In genomic region chr3:170410428-170411029, GRCh38 we compare ENCODE assay signal across 8 cellular contexts. TPM values are rescaled to one million over a fixed set of nuclear protein-coding genes. Genes with fewer than 3 reads are reported as not detected.
A peak's percentile ranks its signal among the peaks of the same experiment; 100 is the strongest.
DNase-seq lines count a peak whose midpoint lies in the region; ATAC-seq and TF ChIP-seq lines count a peak whose summit lies in the region.

No MANE protein-coding gene starts in this region.

- POLR2A ChIA-PET in Panc1 (lab: Charles Lee): no interaction called here

- TF ChIP-seq POLR2A in lower leg skin (IDR thresholded peaks at IDR 0.05): no peak

- H3K36me3 ChIP-seq in Panc1 (ENCODE audit: control insufficient read depth, insufficient read depth, low read length) (no peaks in the 10 kb centered on the region), upper lobe of right lung (no peaks in the 10 kb centered on the region)

- CTCF ChIA-PET in Panc1 (lab: Charles Lee): interaction anchor here (0.6 to 1.2 kb wide), 7 partner anchors 13 to 401 kb away, joined by 3 to 11 read pairs (median 6); no protein-coding TSS in a partner anchor

- BruUV-seq in Panc1 (replicated peaks; lab: Mats Ljungman, UMichigan): no TSS peak

- ATAC-seq in Panc1: no peak
- no peak for ATAC-seq in upper lobe of right lung
- no peak for ATAC-seq in GM19463 (IDR thresholded peaks at IDR 0.05; ENCODE audit: unreplicated experiment)

- H3K27me3 ChIP-seq in Panc1 (ENCODE audit: control insufficient read depth, insufficient read depth, low read length) (no peaks in the 10 kb centered on the region), upper lobe of right lung (no peaks in the 10 kb centered on the region)

- intact Hi-C loops in Panc1 (cut with micrococcal nuclease; ENCODE audit: unreplicated experiment) (loop anchor here (2.0 to 5.0 kb wide), 2 partner anchors 100 to 282 kb away; no protein-coding TSS in a partner anchor), upper lobe of right lung (cut with DNase I) (no loop called here), lower leg skin (cut with DNase I; ENCODE audit: low total_unique reads) (loop anchor here (5.0 kb wide), 1 partner anchor 402 kb away; no protein-coding TSS in a partner anchor)

- in situ Hi-C loops in ACHN (cut with HindIII; ENCODE audit: low pct_ligation_motif_present, low pct_unique_long_range_greater_than_20kb, low sequenced_read_pairs) (no loop called here), Panc1 (cut with HindIII; ENCODE audit: low pct_unique_long_range_greater_than_20kb, low sequenced_read_pairs) (no loop called here)

- H3K4me1 ChIP-seq in Panc1 (ENCODE audit: control insufficient read depth, insufficient read depth, low read length) (no peaks in the 10 kb centered on the region), upper lobe of right lung (no peaks in the 10 kb centered on the region)

- H3K27ac ChIP-seq in Panc1 (ENCODE audit: low read length) (no peak overlapping the region), upper lobe of right lung (no peak overlapping the region)

- H3K4me3 ChIP-seq in Panc1 (ENCODE audit: low read depth in 2 of 2, low read length in 2 of 2): no peak overlapping the region
- H3K4me3 ChIP-seq in fibroblast of villous mesenchyme (ENCODE audit: low read depth, low read length): no peak overlapping the region
- H3K4me3 ChIP-seq in upper lobe of right lung: no peak overlapping the region
- no peak overlapping the region for H3K4me3 ChIP-seq in lower leg skin (ENCODE audit: low read depth, poor library complexity, severe bottlenecking)

- H3K9me3 ChIP-seq in Panc1 (ENCODE audit: control insufficient read depth, insufficient read depth, low read depth, low read length) (no peaks in the 10 kb centered on the region), upper lobe of right lung (no peaks in the 10 kb centered on the region)

- TF ChIP-seq CTCF in GM20000 (IDR thresholded peaks at IDR 0.05; ENCODE audit: extremely low read depth, missing control alignments) (peak; percentile 42), Panc1 (IDR thresholded peaks at IDR 0.05) (peak; percentile 74; the same call in 1 of the 2 replicates), fibroblast of villous mesenchyme (IDR thresholded peaks at IDR 0.05; ENCODE audit: insufficient read depth, low read depth, low read length) (peak; percentile 67), upper lobe of right lung (IDR thresholded peaks at IDR 0.05) (peak; percentile 56), lower leg skin (IDR thresholded peaks at IDR 0.05) (no peak)

- DNase-seq in ACHN (peak; percentile 48), GM20000 (ENCODE audit: low spot score) (no peak), Panc1 (ENCODE audit: low read depth, low spot score) (peak; percentile 15), fibroblast of villous mesenchyme (ENCODE audit: low read depth) (peak; percentile 47), upper lobe of right lung (no peak), dedifferentiated amniotic fluid mesenchymal stem cell (ENCODE audit: extremely low spot score) (no peak), lower leg skin (ENCODE audit: low spot score in 2 of 2) (no peak)

- WGBS in lower leg skin, 2 donors: 56% methylated on average over 4 of the region's 4 CpGs

RNA-seq across cellular contexts. Expression of gene CLDN11, which starts 8.1 kb away (rescaled TPM):
- total RNA-seq in Panc1 (2021; ENCODE audit: unreplicated experiment): 1.9 TPM
- polyA plus RNA-seq in Panc1 (2012; ENCODE audit: insufficient read length): 2.2 TPM
- total RNA-seq in fibroblast of villous mesenchyme: 276 and 411 TPM in 2 replicates
- 11.7 TPM for total RNA-seq in upper lobe of right lung
- 1 to 10 TPM; 1.5 to 4.0 (median 3.1) TPM for total RNA-seq in lower leg skin

RNA-seq across cellular contexts. Expression of gene SKIL, which starts 53.0 kb away (rescaled TPM):
- total RNA-seq in Panc1 (2021; ENCODE audit: unreplicated experiment): 94.2 TPM
- 23.3 TPM for polyA plus RNA-seq in Panc1 (2012; ENCODE audit: insufficient read length)
- total RNA-seq in fibroblast of villous mesenchyme: 95.9 and 96.3 TPM in 2 replicates
- 89.4 TPM for total RNA-seq in upper lobe of right lung
- total RNA-seq in lower leg skin: 10 to 100 TPM; 26.9 to 32.2 (median 29.8) TPM

Comparison
In these comparisons a context has a peak if more than half of its experiments do, and no peak if none do; other contexts are left out.
1. DNase-seq: peak in ACHN (single experiment), Panc1 (single experiment) and fibroblast of villous mesenchyme (single experiment); none in GM20000 (single experiment), upper lobe of right lung (single experiment), dedifferentiated amniotic fluid mesenchymal stem cell (single experiment) and lower leg skin (0 of 2).
2. CTCF ChIP-seq: peak in GM20000 (single experiment), Panc1 (single experiment), fibroblast of villous mesenchyme (single experiment) and upper lobe of right lung (single experiment); none in lower leg skin (0 of 3).
3. RNA of gene CLDN11, which starts 8.1 kb away (total RNA-seq): 276 to 411 TPM in fibroblast of villous mesenchyme; 11.7 TPM in upper lobe of right lung (single experiment), 1.5 to 4.0 TPM in lower leg skin and 1.9 TPM in Panc1 (single experiment); every median in the first group is over 10 times any median in the second.